In the genomic region with DNA sequence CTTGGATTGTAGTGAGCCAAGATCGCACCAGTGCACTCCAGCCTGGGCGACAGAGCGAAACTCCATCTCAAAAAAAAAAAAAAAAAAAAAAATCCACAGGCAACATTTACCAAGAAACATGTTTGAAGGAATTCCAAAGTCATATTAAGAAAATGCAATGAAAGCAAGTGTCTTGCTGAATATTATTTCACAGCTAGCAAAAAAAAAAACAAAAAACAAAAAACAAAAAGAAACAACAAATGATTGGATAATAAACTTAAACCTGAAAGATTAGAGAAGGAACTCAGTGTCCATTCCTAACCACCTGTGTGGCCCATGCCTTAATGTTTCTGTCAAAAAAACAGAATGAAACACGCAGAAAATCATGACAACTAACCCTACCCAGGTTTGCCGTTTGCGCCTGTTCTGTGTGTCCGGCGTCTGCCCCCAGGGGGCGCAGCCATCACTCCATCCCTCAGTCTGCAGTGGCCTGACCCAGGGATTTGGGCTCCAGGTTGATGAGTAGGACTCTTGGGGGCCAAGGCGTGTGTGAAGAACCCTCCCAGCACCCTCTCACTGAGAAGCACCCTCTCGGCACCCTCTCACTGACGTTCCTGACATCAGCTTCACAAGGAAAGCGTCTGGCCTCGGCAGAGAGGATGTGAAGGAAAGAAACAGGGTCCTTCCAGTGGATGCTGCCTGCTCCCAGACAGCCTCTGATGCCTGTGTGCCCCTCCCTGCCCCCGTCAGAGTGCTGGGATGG, we compare ENCODE assay signal across 8 cellular contexts. TPM values are rescaled to one million over a fixed set of nuclear protein-coding genes. Genes with fewer than 3 reads are reported as not detected.
DNase-seq lines count a peak whose midpoint lies in the region; ATAC-seq and TF ChIP-seq lines count a peak whose summit lies in the region.

No MANE protein-coding gene starts in this region.

- peak overlapping the region; percentile 48 for H2BK5ac ChIP-seq in neuronal stem cell (ENCODE audit: low read length)

- no peak overlapping the region for H3K4me3 ChIP-seq in AG09309 (ENCODE audit: control insufficient read depth, low read depth, low read length)
- no peak overlapping the region for H3K4me3 ChIP-seq in epithelial cell of proximal tubule (ENCODE audit: low read depth, low read length)
- H3K4me3 ChIP-seq in neuronal stem cell (ENCODE audit: low read length in 2 of 2): no peak overlapping the region

- TF ChIP-seq CTCF in AG09309 (IDR thresholded peaks at IDR 0.05; ENCODE audit: control insufficient read depth, insufficient read depth, low read depth, low read length, missing control alignments) (peak; percentile 92), epithelial cell of proximal tubule (conservative IDR thresholded peaks at IDR 0.05; ENCODE audit: low read depth, low read length) (peak; percentile 75), type B pancreatic cell (conservative IDR thresholded peaks at IDR 0.05) (peak; percentile 91)

- ATAC-seq in GM21526 (IDR thresholded peaks at IDR 0.05; ENCODE audit: low FRiP score, unreplicated experiment) (peak; percentile 68), HG02571 (IDR thresholded peaks at IDR 0.05; ENCODE audit: unreplicated experiment) (no peak)

- no peak overlapping the region for H2BK120ac ChIP-seq in neuronal stem cell (ENCODE audit: low read depth, low read length)

- peaks cover 0 to 3% of the 10 kb centered on the region in 2 donors for H3K9me3 ChIP-seq in neuronal stem cell (replicated peaks in 1 of 2; ENCODE audit: control insufficient read depth in 2 of 2, insufficient read depth in 1 of 2, low read depth in 1 of 2, low read length in 2 of 2)

- H2BK12ac ChIP-seq in neuronal stem cell (ENCODE audit: low read length): peak overlapping the region; percentile 73

- no peak overlapping the region for H3K27ac ChIP-seq in neuronal stem cell (replicated peaks; ENCODE audit: low read length)

- no peaks in the 10 kb centered on the region for H3K4me1 Mint-ChIP-seq in type B pancreatic cell (ENCODE audit: unreplicated experiment)

- H3K36me3 Mint-ChIP-seq in type B pancreatic cell: no peaks in the 10 kb centered on the region

- peak overlapping the region; percentile 95 for H3K23ac ChIP-seq in neuronal stem cell (ENCODE audit: low read depth, low read length, poor library complexity)

- H3K79me1 ChIP-seq in neuronal stem cell (ENCODE audit: low read depth, low read length): peaks cover 5% of the 10 kb centered on the region

- H2AFZ ChIP-seq in neuronal stem cell (ENCODE audit: low read length): peak overlapping the region; percentile 52

- no peaks in the 10 kb centered on the region for H3K36me3 ChIP-seq in neuronal stem cell (replicated peaks in 1 of 2; ENCODE audit: control insufficient read depth in 2 of 2, insufficient read depth in 2 of 2, low read length in 2 of 2)

- DNase-seq in AG09309 (ENCODE audit: low read depth) (no peak), NCI-H748 (lab: John Stamatoyannopoulos, UW; ENCODE audit: unreplicated experiment) (peak; percentile 36), activated T-cell treated with anti-CD3 and anti-CD28 coated beads for 1 hour (ENCODE audit: low read depth) (peak; percentile 76), epithelial cell of proximal tubule (ENCODE audit: low read depth) (no peak), neuronal stem cell (ENCODE audit: low spot score) (peak; percentile 41), type B pancreatic cell (ENCODE audit: extremely low spot score, unreplicated experiment) (no peak)

- WGBS in neuronal stem cell (ENCODE audit: extremely low coverage in 2 of 2, insufficient read length in 2 of 2, insufficient replicate concordance in 1 of 2), 2 donors: no CpG with 5 or more reads among the region's 15 CpGs

- H3K4me2 ChIP-seq in neuronal stem cell (ENCODE audit: insufficient read depth, low read length, poor library complexity, severe bottlenecking): no peak overlapping the region

- peak overlapping the region; percentile 91 for H2AK5ac ChIP-seq in neuronal stem cell (ENCODE audit: low read depth, low read length)

- peaks cover 9% of the 10 kb centered on the region for H3K27me3 Mint-ChIP-seq in type B pancreatic cell

- no peak overlapping the region for H4K8ac ChIP-seq in neuronal stem cell (ENCODE audit: low read depth, low read length)

- peak overlapping the region; percentile 94 for H2BK15ac ChIP-seq in neuronal stem cell (ENCODE audit: low read length)

- peaks cover 0 to 6% of the 10 kb centered on the region in 2 donors for H3K4me1 ChIP-seq in neuronal stem cell (ENCODE audit: control insufficient read depth in 2 of 2, insufficient read depth in 1 of 2, low read depth in 1 of 2, low read length in 2 of 2)

- no peak overlapping the region for H4K91ac ChIP-seq in neuronal stem cell (ENCODE audit: low read depth, low read length, poor library complexity)

- no peak overlapping the region for H3K27ac Mint-ChIP-seq in type B pancreatic cell

- H3K9me3 Mint-ChIP-seq in type B pancreatic cell: no peaks in the 10 kb centered on the region

- peak overlapping the region; percentile 66 for H3K4ac ChIP-seq in neuronal stem cell (ENCODE audit: low read length)

- peaks cover 0 to 43% (median 0%) of the 10 kb centered on the region in 3 experiments for H3K27me3 ChIP-seq in neuronal stem cell (ENCODE audit: control insufficient read depth in 3 of 3, insufficient read depth in 3 of 3, low read depth in 1 of 3, low read length in 3 of 3)

- peak overlapping the region; percentile 97 for H3K14ac ChIP-seq in neuronal stem cell (ENCODE audit: low read length)

- no peak overlapping the region for H3K4me3 Mint-ChIP-seq in type B pancreatic cell

- no peak overlapping the region for H3K9ac ChIP-seq in neuronal stem cell (ENCODE audit: low read depth, low read length, poor library complexity)

- H3K18ac ChIP-seq in neuronal stem cell (ENCODE audit: low read length): peak overlapping the region; percentile 80

RNA-seq across cellular contexts. Expression of gene PTTG1IP, which starts 19.2 kb away (rescaled TPM):
- total RNA-seq in epithelial cell of proximal tubule (311 and 421 TPM in 2 replicates), type B pancreatic cell (ENCODE audit: low replicate concordance) (168 and 195 TPM in 2 replicates)
- polyA plus RNA-seq in neuronal stem cell (2013, experiment 1 of 2): 134 TPM
- polyA plus RNA-seq in neuronal stem cell (2013, experiment 2 of 2): 131 TPM

RNA-seq across cellular contexts. Expression of gene ITGB2, which starts 28.0 kb away (rescaled TPM):
- total RNA-seq in epithelial cell of proximal tubule: 3.0 and 3.5 TPM in 2 replicates
- 0.06 TPM for polyA plus RNA-seq in neuronal stem cell (2013, experiment 1 of 2)
- polyA plus RNA-seq in neuronal stem cell (2013, experiment 2 of 2): 0.12 TPM
- total RNA-seq in type B pancreatic cell (ENCODE audit: low replicate concordance): 0.36 and 0.80 TPM in 2 replicates

RNA-seq across cellular contexts. Expression of gene SLX9, which starts 47.1 kb away (rescaled TPM):
- total RNA-seq in epithelial cell of proximal tubule: 35.7 and 52.1 TPM in 2 replicates
- 17.0 TPM for polyA plus RNA-seq in neuronal stem cell (2013, experiment 1 of 2)
- 16.6 TPM for polyA plus RNA-seq in neuronal stem cell (2013, experiment 2 of 2)
- total RNA-seq in type B pancreatic cell (ENCODE audit: low replicate concordance): 25.6 and 33.3 TPM in 2 replicates

Comparison
In these comparisons a context has a peak if more than half of its experiments do, and no peak if none do; other contexts are left out.
1. DNase-seq: peak in NCI-H748 (single experiment), activated T-cell treated with anti-CD3 and anti-CD28 coated beads for 1 hour (single experiment) and neuronal stem cell (single experiment); none in AG09309 (single experiment), epithelial cell of proximal tubule (single experiment) and type B pancreatic cell (single experiment).
2. Peak in every context shown above with its lines, with median percentiles within 50 percentile points of each other: CTCF ChIP-seq.